In genomic region chr15:30103941-30104507, GRCh38 we compare ENCODE assay signal across 13 cellular contexts. TPM values are rescaled to one million over a fixed set of nuclear protein-coding genes. Genes with fewer than 3 reads are reported as not detected.
A peak's percentile ranks its signal among the peaks of the same experiment; 100 is the strongest.
DNase-seq lines count a peak whose midpoint lies in the region; ATAC-seq, FAIRE-seq and TF ChIP-seq lines count a peak whose summit lies in the region.
"Not testable (repeated sequence)": the region's sequence is repeated elsewhere in the genome, so short reads cannot be mapped to it uniquely, and the experiment has no call there.
"Had no signal": no experiment of that assay in that cellular context is flagged by ENCODE, and none has a peak within 500 bp of the region (broad histone marks: within the 10 kb centered on the region; RNA-seq: fewer than 3 reads in every experiment).

No MANE protein-coding gene starts in this region.

- not testable (repeated sequence) for H3K4ac ChIP-seq in H1 (replicated peaks; ENCODE audit: insufficient read length, low read depth, low read length)

- not testable (repeated sequence) for H3K27ac ChIP-seq in Panc1 (ENCODE audit: low read length); H1 (ENCODE audit: low read depth, low read length); left ventricle myocardium inferior (replicated peaks); right lobe of liver; urinary bladder (ENCODE audit: low read depth)

- not testable (repeated sequence) for H3K27me3 ChIP-seq in Panc1 (ENCODE audit: control insufficient read depth, insufficient read depth, low read length); H1 (replicated peaks in 1 of 4; ENCODE audit: control insufficient read depth in 3 of 4, extremely low read depth in 1 of 4, insufficient read depth in 3 of 4, low read length in 3 of 4); left ventricle myocardium inferior (ENCODE audit: low read depth); right lobe of liver

- H3K4me3 ChIP-seq in Panc1 (ENCODE audit: low read depth in 2 of 2, low read length in 2 of 2), result peak overlapping the region; percentile 36 to 45
- peak overlapping the region; percentile 34 to 58 (median 40) for H3K4me3 ChIP-seq in H1 (ENCODE audit: extremely low read depth in 1 of 4, insufficient read depth in 2 of 4, low read depth in 3 of 4, low read length in 4 of 4)
- peak overlapping the region; percentile 48 for H3K4me3 ChIP-seq in left ventricle myocardium inferior
- H3K4me3 ChIP-seq in right lobe of liver, result peak overlapping the region in 1 of 3 donors; percentile 38
- peak overlapping the region; percentile 45 for H3K4me3 ChIP-seq in urinary bladder (ENCODE audit: low read depth, low read length)

- H2BK12ac ChIP-seq in H1 (ENCODE audit: low read depth, low read length), result not testable (repeated sequence)

- H2BK15ac ChIP-seq in H1 (ENCODE audit: low read length), result not testable (repeated sequence)

- not testable (repeated sequence) for H3K9ac ChIP-seq in H1 (replicated peaks in 1 of 4; ENCODE audit: extremely low read depth in 1 of 4, low read depth in 3 of 4, low read length in 3 of 4)

- POLR2A ChIA-PET in Panc1 (lab: Charles Lee); activated naive CD8-positive, alpha-beta T cell treated with anti-CD3 and anti-CD28 coated beads, Interleukin-2, amount 10 ng/mL, durations not matched to agents 7 days and 5 days (lab: Charles Lee); H1 (lab: Charles Lee; ENCODE audit: partially characterized antibody): not testable (repeated sequence)

- H3K14ac ChIP-seq in H1 (ENCODE audit: insufficient read length), result not testable (repeated sequence)

- H2AK5ac ChIP-seq in H1 (ENCODE audit: low read depth, low read length), result not testable (repeated sequence)

- H2BK120ac ChIP-seq in H1 (replicated peaks; ENCODE audit: low read depth, low read length), result not testable (repeated sequence)

- not testable (repeated sequence) for H3K9me3 ChIP-seq in Panc1 (ENCODE audit: control insufficient read depth, insufficient read depth, low read depth, low read length); H1 (ENCODE audit: insufficient read depth in 2 of 2, low read depth in 1 of 2, low read length in 1 of 2); left ventricle myocardium inferior (replicated peaks); right lobe of liver

- in situ Hi-C loops in Panc1 (cut with HindIII; ENCODE audit: low pct_unique_long_range_greater_than_20kb, low sequenced_read_pairs), result not testable (repeated sequence)

- H3K18ac ChIP-seq in H1 (ENCODE audit: extremely low read depth, low read length), result not testable (repeated sequence)

- DNase-seq in Panc1 (ENCODE audit: low read depth, low spot score); activated naive CD8-positive, alpha-beta T cell treated with anti-CD3 and anti-CD28 coated beads, Interleukin-2, amount 10 ng/mL, durations not matched to agents 7 days and 5 days; left ventricle myocardium inferior; right lobe of liver; omental fat pad (ENCODE audit: low spot score): not testable (repeated sequence)
- peak in 1 of 2 experiments; percentile 55 for DNase-seq in H1 (ENCODE audit: low read depth in 1 of 2, low spot score in 2 of 2)

- TF ChIP-seq RAD21 in H1 (IDR thresholded peaks at IDR 0.05 in 1 of 2, conservative IDR thresholded peaks at IDR 0.05 in 1 of 2; ENCODE audit: low read depth in 2 of 2, low read length in 2 of 2), result not testable (repeated sequence)

- intact Hi-C loops in Panc1 (cut with micrococcal nuclease; ENCODE audit: unreplicated experiment); left ventricle myocardium inferior (cut with micrococcal nuclease); right lobe of liver (cut with DNase I): not testable (repeated sequence)

- H3K23me2 ChIP-seq in H1 (ENCODE audit: low read depth, low read length), result not testable (repeated sequence)

- TF ChIP-seq CTCF in Panc1 (IDR thresholded peaks at IDR 0.05); H1 (IDR thresholded peaks at IDR 0.05; ENCODE audit: control extremely low read depth in 1 of 3, insufficient read depth in 1 of 3, low read depth in 1 of 3, low read length in 3 of 3); left ventricle myocardium inferior (IDR thresholded peaks at IDR 0.05; ENCODE audit: borderline replicate concordance); right lobe of liver (IDR thresholded peaks at IDR 0.05); omental fat pad (IDR thresholded peaks at IDR 0.05): not testable (repeated sequence)

- H3K23ac ChIP-seq in H1 (ENCODE audit: insufficient read length), result not testable (repeated sequence)

- not testable (repeated sequence) for H4K8ac ChIP-seq in H1 (ENCODE audit: extremely low read depth, insufficient read depth, low read length)

- peak overlapping the region; percentile 48 for H3K4me3 Mint-ChIP-seq in activated naive CD8-positive, alpha-beta T cell treated with anti-CD3 and anti-CD28 coated beads, Interleukin-2, amount 10 ng/mL, durations not matched to agents 7 days and 5 days

- H3K4me1 Mint-ChIP-seq in activated naive CD8-positive, alpha-beta T cell treated with anti-CD3 and anti-CD28 coated beads, Interleukin-2, amount 10 ng/mL, durations not matched to agents 7 days and 5 days, result not testable (repeated sequence)

- H3K79me2 ChIP-seq in H1 (ENCODE audit: control insufficient read depth in 1 of 2, insufficient read depth in 2 of 2, low read length in 2 of 2), result not testable (repeated sequence)

- TF ChIP-seq EP300 in H1 (IDR thresholded peaks at IDR 0.05; ENCODE audit: borderline replicate concordance in 1 of 2, low read depth in 2 of 2, low read length in 2 of 2), result not testable (repeated sequence)

- H2BK5ac ChIP-seq in H1 (ENCODE audit: low read depth, low read length), result not testable (repeated sequence)

- not testable (repeated sequence) for FAIRE-seq in H1 (lab: Jason Lieb, UNC)

- not testable (repeated sequence) for H3K27me3 Mint-ChIP-seq in activated naive CD8-positive, alpha-beta T cell treated with anti-CD3 and anti-CD28 coated beads, Interleukin-2, amount 10 ng/mL, durations not matched to agents 7 days and 5 days

- H3K36me3 Mint-ChIP-seq in activated naive CD8-positive, alpha-beta T cell treated with anti-CD3 and anti-CD28 coated beads, Interleukin-2, amount 10 ng/mL, durations not matched to agents 7 days and 5 days, result not testable (repeated sequence)

- not testable (repeated sequence) for H2BK20ac ChIP-seq in H1 (ENCODE audit: low read length)

- H4K20me1 ChIP-seq in H1 (replicated peaks in 1 of 2; ENCODE audit: control insufficient read depth in 1 of 2, insufficient read depth in 2 of 2, low read length in 2 of 2), result not testable (repeated sequence)

- not testable (repeated sequence) for H3K27ac Mint-ChIP-seq in activated naive CD8-positive, alpha-beta T cell treated with anti-CD3 and anti-CD28 coated beads, Interleukin-2, amount 10 ng/mL, durations not matched to agents 7 days and 5 days

- not testable (repeated sequence) for TF ChIP-seq POLR2A in H1 (IDR thresholded peaks at IDR 0.05; ENCODE audit: control extremely low read depth in 1 of 2, low read depth in 2 of 2, low read length in 2 of 2); right lobe of liver (IDR thresholded peaks at IDR 0.05)

- ATAC-seq in GM19463 (IDR thresholded peaks at IDR 0.05; ENCODE audit: unreplicated experiment) (peak; percentile 30), Panc1 (peak; percentile 93), right lobe of liver (peak; percentile 73 to 87 (median 77)), omental fat pad (ENCODE audit: low FRiP score) (peak; percentile 41)
- peak; percentile 70 for ATAC-seq in activated naive CD8-positive, alpha-beta T cell treated with anti-CD3 and anti-CD28 coated beads, Interleukin-2, amount 10 ng/mL, durations not matched to agents 7 days and 5 days (ENCODE audit: low read depth)

- WGBS in H1 (ENCODE audit: extremely low coverage in 1 of 2, insufficient coverage in 1 of 2, insufficient read length in 1 of 2, insufficient replicate concordance in 2 of 2, low coverage in 1 of 2, low lambda C conversion rate in 2 of 2, missing lambda C conversion rate in 1 of 2), 2 experiments, result 5% methylated on average over 4 of the region's 42 CpGs; no CpG with 5 or more reads in 1 of the 2 experiments
- no CpG with 5 or more reads among the region's 42 CpGs for WGBS in right lobe of liver (ENCODE audit: insufficient coverage, low coverage, low lambda C conversion rate, missing lambda C conversion rate)
- 1% methylated on average over 19 of the region's 42 CpGs for WGBS in urinary bladder

- H3K9me3 Mint-ChIP-seq in activated naive CD8-positive, alpha-beta T cell treated with anti-CD3 and anti-CD28 coated beads, Interleukin-2, amount 10 ng/mL, durations not matched to agents 7 days and 5 days, result not testable (repeated sequence)

- CTCF ChIA-PET in Panc1 (lab: Charles Lee); H1 (lab: Charles Lee; ENCODE audit: partially characterized antibody): not testable (repeated sequence)

- not testable (repeated sequence) for BruUV-seq in Panc1 (replicated peaks; lab: Mats Ljungman, UMichigan)

- H4K91ac ChIP-seq in H1 (replicated peaks; ENCODE audit: insufficient read length, low read length), result not testable (repeated sequence)

- H4K5ac ChIP-seq in H1 (ENCODE audit: insufficient read length, low read depth, low read length), result not testable (repeated sequence)

- not testable (repeated sequence) for H2AFZ ChIP-seq in H1 (ENCODE audit: low read length)

- peak overlapping the region; percentile 41 to 46; a peak in 3 of 4 replicates for H3K4me2 ChIP-seq in H1 (ENCODE audit: insufficient read depth in 1 of 2, low read depth in 2 of 2, low read length in 2 of 2)

- not testable (repeated sequence) for H3K56ac ChIP-seq in H1 (replicated peaks; ENCODE audit: insufficient read length, low read depth, low read length)

- not testable (repeated sequence) for H3K79me1 ChIP-seq in H1 (ENCODE audit: low read depth, low read length)

- H3K36me3 ChIP-seq in Panc1 (ENCODE audit: control insufficient read depth, insufficient read depth, low read length); H1 (ENCODE audit: control insufficient read depth in 2 of 4, insufficient read depth in 4 of 4, low read length in 3 of 4); left ventricle myocardium inferior; right lobe of liver; urinary bladder (ENCODE audit: insufficient read depth): not testable (repeated sequence)

- H3K4me1 ChIP-seq in Panc1 (ENCODE audit: control insufficient read depth, insufficient read depth, low read length); H1 (replicated peaks in 1 of 4; ENCODE audit: control insufficient read depth in 3 of 4, insufficient read depth in 4 of 4, low read length in 3 of 4); left ventricle myocardium inferior; right lobe of liver; urinary bladder (ENCODE audit: insufficient read depth): not testable (repeated sequence)

RNA-seq across cellular contexts. Expression of gene GOLGA8J, which starts 21.3 kb away (rescaled TPM):
- total RNA-seq in Panc1 (2021; ENCODE audit: unreplicated experiment) (0.44 TPM), left ventricle myocardium inferior (0.41 TPM), right lobe of liver (under 1 TPM in 3 of 6 experiments, not detected in 3; 0.20 to 0.55 (median 0.23) TPM), omental fat pad (under 1 TPM in 2 of 4 donors, not detected in 2; 0.44 to 0.72 TPM), urinary bladder (not detected)
- polyA plus RNA-seq in Panc1 (2012; ENCODE audit: insufficient read length), result 1.2 TPM
- under 1 TPM; 0.31 to 0.80 TPM for total RNA-seq in activated naive CD8-positive, alpha-beta T cell treated with anti-CD3 and anti-CD28 coated beads, Interleukin-2, amount 10 ng/mL, durations not matched to agents 7 days and 5 days
- not detected in 2 replicates for total RNA-seq in H1 (2021; fragmentation: NEBNext Ultra II Directional; extraction: Animal tissue kit (Norgen Biotek cat#: 25700))
- polyA plus RNA-seq in H1 (2011; rRNA removed) (not detected in 2 replicates), urinary bladder (not detected)
- 0.12 TPM for polyA plus RNA-seq in H1 (2011; cell fraction: cytosol; rRNA removed)
- not detected for polyA plus RNA-seq in H1 (2011; cell fraction: nucleus; rRNA removed)
- 0.23 TPM in 1 of 4 replicates, not detected in the others for polyA plus RNA-seq in H1 (2012, experiment 1 of 2)
- not detected for polyA plus RNA-seq in H1 (2012, experiment 2 of 2)
- 0.06 TPM for polyA plus RNA-seq in H1 (2013, experiment 1 of 2)
- polyA plus RNA-seq in H1 (2013, experiment 2 of 2), result 0.06 TPM
- 0.25 and 0.44 TPM in 2 replicates for polyA minus RNA-seq in H1 (2011; rRNA and poly(A)+ RNA removed)
- not detected for polyA minus RNA-seq in H1 (2011; cell fraction: cytosol; rRNA and poly(A)+ RNA removed)
- polyA minus RNA-seq in H1 (2011; cell fraction: nucleus; rRNA and poly(A)+ RNA removed), result not detected
- total RNA-seq: H9, mucosa of gallbladder, osteocyte, PC-9 had no signal
- polyA plus RNA-seq: small intestine had no signal

RNA-seq across cellular contexts. Expression of gene GOLGA8T, which starts 30.8 kb away (rescaled TPM):
- total RNA-seq in Panc1 (2021; ENCODE audit: unreplicated experiment), result not detected
- polyA plus RNA-seq in Panc1 (2012; ENCODE audit: insufficient read length), result not detected
- 1 to 10 TPM; 1.5 to 2.6 TPM for total RNA-seq in activated naive CD8-positive, alpha-beta T cell treated with anti-CD3 and anti-CD28 coated beads, Interleukin-2, amount 10 ng/mL, durations not matched to agents 7 days and 5 days
- 1.0 and 1.5 TPM in 2 replicates for total RNA-seq in H1 (2021; fragmentation: NEBNext Ultra II Directional; extraction: Animal tissue kit (Norgen Biotek cat#: 25700))
- polyA plus RNA-seq in H1 (2011; rRNA removed), result 0.03 and 0.30 TPM in 2 replicates
- polyA plus RNA-seq in H1 (2011; cell fraction: cytosol; rRNA removed), result 0.90 TPM
- 2.0 TPM for polyA plus RNA-seq in H1 (2011; cell fraction: nucleus; rRNA removed)
- 0.40 to 0.97 TPM (median 0.85 TPM) in 4 replicates for polyA plus RNA-seq in H1 (2012, experiment 1 of 2)
- not detected for polyA plus RNA-seq in H1 (2012, experiment 2 of 2)
- 0.43 TPM for polyA plus RNA-seq in H1 (2013, experiment 1 of 2)
- polyA plus RNA-seq in H1 (2013, experiment 2 of 2), result 0.48 TPM
- polyA minus RNA-seq in H1 (2011; rRNA and poly(A)+ RNA removed), result 0.20 and 0.32 TPM in 2 replicates
- polyA minus RNA-seq in H1 (2011; cell fraction: cytosol; rRNA and poly(A)+ RNA removed), result not detected
- 1.3 TPM for polyA minus RNA-seq in H1 (2011; cell fraction: nucleus; rRNA and poly(A)+ RNA removed)
- total RNA-seq in left ventricle myocardium inferior, result 0.47 TPM
- total RNA-seq in right lobe of liver, result under 1 TPM in 3 of 6 experiments, not detected in 3; 0.27 to 0.58 (median 0.29) TPM
- total RNA-seq in omental fat pad, result 1 to 10 TPM in 2 of 4 donors, not detected in 2; 1.2 to 2.1 TPM
- 0.37 TPM for total RNA-seq in urinary bladder
- 0.13 TPM for polyA plus RNA-seq in urinary bladder
- total RNA-seq: H9, PC-9 had no signal

Comparison
In these comparisons a context has a peak if more than half of its experiments do, and no peak if none do; other contexts are left out.
1. ATAC-seq: peak in every context shown above with its lines; median percentile 93 in Panc1; 77 in right lobe of liver; 70 in activated naive CD8-positive, alpha-beta T cell treated with anti-CD3 and anti-CD28 coated beads, Interleukin-2, amount 10 ng/mL, durations not matched to agents 7 days and 5 days; 41 in omental fat pad; 30 in GM19463.